Comparison of ENCODE assay signal across 15 cellular contexts in genomic region chr3:124829175-124829818, GRCh38. TPM values are rescaled to one million over a fixed set of nuclear protein-coding genes. Genes with fewer than 3 reads are reported as not detected.
DNase-seq lines count a peak whose midpoint lies in the region; ATAC-seq, FAIRE-seq and TF ChIP-seq lines count a peak whose summit lies in the region.
"Had no signal": no experiment of that assay in that cellular context is flagged by ENCODE, and none has a peak within 500 bp of the region (broad histone marks: within the 10 kb centered on the region; RNA-seq: fewer than 3 reads in every experiment).

No MANE protein-coding gene starts in this region.

- H3K4me1 ChIP-seq in A549 (peaks cover 75% of the 10 kb centered on the region), heart left ventricle (peaks cover 3 to 68% (median 48%) of the 10 kb centered on the region in 12 donors), rectal smooth muscle tissue (ENCODE audit: control insufficient read depth, insufficient read depth, low read length) (peaks cover 21% of the 10 kb centered on the region)

- H3K27me3 ChIP-seq in heart left ventricle (no peaks in the 10 kb centered on the region), rectal smooth muscle tissue (ENCODE audit: control insufficient read depth, insufficient read depth, low read length) (no peaks in the 10 kb centered on the region)

- FAIRE-seq in A549 (lab: Jason Lieb, UNC) = no peak
- FAIRE-seq: K562 had no signal

- TF ChIP-seq CTCF in A549 (IDR thresholded peaks at IDR 0.05) (no peak), WTC11 (IDR thresholded peaks at IDR 0.05) (no peak), heart left ventricle (IDR thresholded peaks at IDR 0.05) (no peak)

- CTCF ChIA-PET in A549 (lab: Yijun Ruan, JAX) = interaction anchor here (1.8 to 3.6 kb wide), 4 partner anchors 12 to 67 kb away, joined by 5 to 21 read pairs (median 12); no protein-coding TSS in a partner anchor
- CTCF ChIA-PET in WTC11 (lab: Charles Lee) = no interaction called here

- H3K4me1 Mint-ChIP-seq in WTC11 = peaks cover 81% of the 10 kb centered on the region

- no peaks in the 10 kb centered on the region for H3K9me3 Mint-ChIP-seq in WTC11

- no peaks in the 10 kb centered on the region for H3K27me3 Mint-ChIP-seq in WTC11 (ENCODE audit: low read depth)

- H3K27ac ChIP-seq in A549 = peak overlapping the region; percentile 21 to 93; a peak in 4 of 6 replicates
- H3K27ac ChIP-seq in heart left ventricle = peak overlapping the region; percentile 7 to 83 (median 64)
- peak overlapping the region; percentile 4 for H3K27ac ChIP-seq in rectal smooth muscle tissue (ENCODE audit: low read depth, low read length)

- no peak overlapping the region for H3K4me2 ChIP-seq in A549

- TF ChIP-seq EP300 in A549 (IDR thresholded peaks at IDR 0.05) = no peak

- H3K9me3 ChIP-seq in A549 = peaks cover 6% of the 10 kb centered on the region; the same call in 1 of the 3 replicates
- no peaks in the 10 kb centered on the region for H3K9me3 ChIP-seq in heart left ventricle
- H3K9me3 ChIP-seq: HAP-1 had no signal

- ATAC-seq in A549 (no peak), WTC11 (no peak), heart left ventricle (peak; percentile 33 to 81 (median 78)), HG02840 (IDR thresholded peaks at IDR 0.05; ENCODE audit: low FRiP score, unreplicated experiment) (no peak), GM18870 (IDR thresholded peaks at IDR 0.05; ENCODE audit: unreplicated experiment) (no peak)
- ATAC-seq: activated CD8-positive, alpha-beta T cell treated with anti-CD3 and anti-CD28 coated beads, Interleukin-2, amount 10 ng/mL, durations not matched to agents 7 days and 5 days; K562 had no signal

- H3K4me3 ChIP-seq in A549 (no peak overlapping the region), heart left ventricle (no peak overlapping the region), rectal smooth muscle tissue (ENCODE audit: low read length) (no peak overlapping the region)
- H3K4me3 ChIP-seq: HAP-1, K562 had no signal

- TF ChIP-seq RAD21 in A549 (conservative IDR thresholded peaks at IDR 0.05 in 1 of 2, IDR thresholded peaks at IDR 0.05 in 1 of 2) = no peak

- peaks cover 49% of the 10 kb centered on the region for H3K36me3 Mint-ChIP-seq in WTC11

- H3K9ac ChIP-seq in rectal smooth muscle tissue (ENCODE audit: low read length) = no peak overlapping the region

- H3K27ac Mint-ChIP-seq in WTC11 = peak overlapping the region; percentile 95
- H3K27ac Mint-ChIP-seq: activated CD8-positive, alpha-beta T cell treated with anti-CD3 and anti-CD28 coated beads, Interleukin-2, amount 10 ng/mL, durations not matched to agents 7 days and 5 days had no signal

- TF ChIP-seq POLR2A in A549 (IDR thresholded peaks at IDR 0.05; ENCODE audit: low read length) (no peak), heart left ventricle (IDR thresholded peaks at IDR 0.05) (peak in 1 of 2 donors; percentile 32)

- WGBS in A549 (ENCODE audit: missing lambda C conversion rate) = 88% methylated on average over 15 of the region's 15 CpGs
- WGBS in heart left ventricle, 4 donors = 57 to 75% (median 73%) methylated on average over 15 of the region's 15 CpGs

- POLR2A ChIA-PET in A549 (lab: Yijun Ruan, JAX) = no interaction called here
- POLR2A ChIA-PET in WTC11 (lab: Charles Lee) = no interaction called here

- H3K36me3 ChIP-seq in heart left ventricle = peaks cover 0 to 47% (median 12%) of the 10 kb centered on the region in 9 donors
- H3K36me3 ChIP-seq in rectal smooth muscle tissue (ENCODE audit: control insufficient read depth, insufficient read depth, low read length) = peaks cover 2% of the 10 kb centered on the region
- H3K36me3 ChIP-seq: HAP-1 had no signal

- H3K4me3 Mint-ChIP-seq in WTC11 = no peak overlapping the region
- H3K4me3 Mint-ChIP-seq: activated CD8-positive, alpha-beta T cell treated with anti-CD3 and anti-CD28 coated beads, Interleukin-2, amount 10 ng/mL, durations not matched to agents 7 days and 5 days had no signal

- no peak for DNase-seq in A549 (ENCODE audit: low read depth in 1 of 2, low spot score in 1 of 2)
- DNase-seq in WTC11 (ENCODE audit: low spot score) = no peak
- DNase-seq in heart left ventricle = peak in 4 of 5 donors; percentile 46 to 72 (median 57)
- DNase-seq in LoVo (ENCODE audit: low spot score) = no peak
- no peak for DNase-seq in NCI-H1436 (lab: John Stamatoyannopoulos, UW)
- DNase-seq: activated CD8-positive, alpha-beta T cell treated with anti-CD3 and anti-CD28 coated beads, Interleukin-2, amount 10 ng/mL, durations not matched to agents 7 days and 5 days; activated effector memory CD4-positive, alpha-beta T cell treated with Interleukin-2 at 50 U/mL for 16 hours; foreskin melanocyte; NCI-H1417 treated with DMSO at 0.1 percent for 48 hours; NCI-H2227 treated with DMSO at 0.1 percent for 48 hours had no signal

- intact Hi-C loops in heart left ventricle (cut with DNase I) = no loop called here

TF ChIP-seq in A549, 52 proteins besides CTCF, POLR2A, EP300 and RAD21:
- no peak for TF ChIP-seq CBX2 (IDR thresholded peaks at IDR 0.05; ENCODE audit: borderline replicate concordance, low read depth)
- no peak for TF ChIP-seq RFX5 (IDR thresholded peaks at IDR 0.05)
- TF ChIP-seq TFCP2L1 (CRISPR knock-in tag; IDR thresholded peaks at IDR 0.05) = no peak
- TF ChIP-seq POLR2AphosphoS2 (conservative IDR thresholded peaks at IDR 0.05; ENCODE audit: low read length) = no peak
- TF ChIP-seq NR3C1 (IDR thresholded peaks at IDR 0.05) = no peak
TF ChIP-seq in A549: peak in this region for 0.

TF ChIP-seq in WTC11, 78 proteins besides CTCF, POLR2A, EP300 and RAD21:
- TF ChIP-seq ZNF121 (CRISPR knock-in tag; IDR thresholded peaks at IDR 0.05) (peak; percentile 51; the same call in 1 of the 2 replicates), E2F5 (CRISPR knock-in tag; IDR thresholded peaks at IDR 0.05) (no peak), GTF2I (CRISPR knock-in tag; conservative IDR thresholded peaks at IDR 0.05) (no peak)

RNA-seq across cellular contexts. Expression of gene ITGB5, which starts 57.9 kb away (rescaled TPM):
- 260 and 476 TPM in 2 replicates for polyA plus RNA-seq in A549 (2011; rRNA removed)
- polyA plus RNA-seq in A549 (2012; cell fraction: cytosol; rRNA removed) = 393 and 412 TPM in 2 replicates
- 508 and 526 TPM in 2 replicates for polyA plus RNA-seq in A549 (2012; cell fraction: nucleus; rRNA removed)
- 174 to 209 TPM (median 201 TPM) in 3 replicates for polyA plus RNA-seq in A549 (2017; fragmentation: RNase III; extraction: RNeasy Plus Mini Kit Qiagen cat#74134 plus additional on column Dnase treatment)
- 629 and 645 TPM in 2 replicates for polyA minus RNA-seq in A549 (2011; rRNA and poly(A)+ RNA removed)
- 292 to 339 TPM (median 296 TPM) in 3 replicates for total RNA-seq in WTC11 (2021)
- 100 to 1,000 TPM in 8 of 9 donors, 10 to 100 TPM in 1; 96.3 to 223 (median 118) TPM for total RNA-seq in heart left ventricle
- 100 to 1,000 TPM in 1 of 2 donors, 10 to 100 TPM in 1; 23.1 to 159 TPM for polyA plus RNA-seq in heart left ventricle
- total RNA-seq: activated CD8-positive, alpha-beta T cell treated with anti-CD3 and anti-CD28 coated beads, Interleukin-2, amount 10 ng/mL, durations not matched to agents 7 days and 5 days had no signal

Comparison
In these comparisons a context has a peak if more than half of its experiments do, and no peak if none do; other contexts are left out.
1. ATAC-seq: peak in heart left ventricle (4 of 4); none in A549 (0 of 2), WTC11 (single experiment), HG02840 (single experiment) and GM18870 (single experiment).
2. DNase-seq: peak in heart left ventricle (4 of 5); none in A549 (0 of 2), WTC11 (single experiment), LoVo (single experiment) and NCI-H1436 (single experiment).
3. H3K27ac ChIP-seq: peak in every context shown above with its lines; median percentile 64 in heart left ventricle; 57 in A549; 4 in rectal smooth muscle tissue.